8 cellular contexts compared by ENCODE assay signal in genomic region chr20:62623488-62624324, GRCh38. TPM values are rescaled to one million over a fixed set of nuclear protein-coding genes. Genes with fewer than 3 reads are reported as not detected.
A peak's percentile ranks its signal among the peaks of the same experiment; 100 is the strongest.
DNase-seq lines count a peak whose midpoint lies in the region; ATAC-seq lines count a peak whose summit lies in the region.

No MANE protein-coding gene starts in this region.

- POLR2A ChIA-PET in activated CD4-positive, alpha-beta T cell treated with anti-CD3 and anti-CD28 coated beads, Interleukin-2, amount 10 ng/mL, durations not matched to agents 7 days and 5 days (lab: Charles Lee) = interaction anchor here (1.0 to 1.4 kb wide), 3 partner anchors 19 to 170 kb away, joined by 5 read pairs; partner anchors contain the start of gene SLCO4A1

- CTCF ChIA-PET in activated CD4-positive, alpha-beta T cell treated with anti-CD3 and anti-CD28 coated beads, Interleukin-2, amount 10 ng/mL, durations not matched to agents 7 days and 5 days (lab: Charles Lee) = interaction anchor here (0.6 to 4.0 kb wide), 9 partner anchors 10 to 191 kb away, joined by 3 to 13 read pairs (median 3); no protein-coding TSS in a partner anchor

- ATAC-seq in HG02884 (IDR thresholded peaks at IDR 0.05; ENCODE audit: unreplicated experiment) (peak; percentile 84), memory B cell (ENCODE audit: low read depth) (peak; percentile 85)

- peak overlapping the region; percentile 95 for H3K27ac Mint-ChIP-seq in activated CD4-positive, alpha-beta T cell treated with anti-CD3 and anti-CD28 coated beads, Interleukin-2, amount 10 ng/mL, durations not matched to agents 7 days and 5 days
- H3K27ac Mint-ChIP-seq in memory B cell = peak overlapping the region; percentile 93

- DNase-seq in SIG-M5 treated with dmso at 0.1 percent for 504 hours (lab: John Stamatoyannopoulos, UW; ENCODE audit: unreplicated experiment) = peak; percentile 94
- DNase-seq in SIG-M5 (lab: John Stamatoyannopoulos, UW) = no peak
- peak; percentile 96 for DNase-seq in NCI-H226
- DNase-seq in activated CD4-positive, alpha-beta T cell treated with anti-CD3 and anti-CD28 coated beads, Interleukin-2, amount 10 ng/mL, durations not matched to agents 7 days and 5 days = peak; percentile 92
- peak; percentile 93 for DNase-seq in dermis blood vessel endothelial cell
- DNase-seq in memory B cell (ENCODE audit: low spot score in 2 of 2) = peak; percentile 80 to 85
- peak; percentile 87 to 90 for DNase-seq in stimulated activated CD8-positive, alpha-beta memory T cell treated with anti-CD3 and anti-CD28 coated beads, Interleukin-15, amount 100 ng/mL, for 48 hours (ENCODE audit: low read depth in 2 of 2)

- no peaks in the 10 kb centered on the region for H3K9me3 Mint-ChIP-seq in activated CD4-positive, alpha-beta T cell treated with anti-CD3 and anti-CD28 coated beads, Interleukin-2, amount 10 ng/mL, durations not matched to agents 7 days and 5 days
- H3K9me3 Mint-ChIP-seq in memory B cell = no peaks in the 10 kb centered on the region

- no peaks in the 10 kb centered on the region for H3K36me3 Mint-ChIP-seq in activated CD4-positive, alpha-beta T cell treated with anti-CD3 and anti-CD28 coated beads, Interleukin-2, amount 10 ng/mL, durations not matched to agents 7 days and 5 days (ENCODE audit: low read depth)
- H3K36me3 Mint-ChIP-seq in memory B cell = no peaks in the 10 kb centered on the region

- H3K27me3 Mint-ChIP-seq in activated CD4-positive, alpha-beta T cell treated with anti-CD3 and anti-CD28 coated beads, Interleukin-2, amount 10 ng/mL, durations not matched to agents 7 days and 5 days = no peaks in the 10 kb centered on the region
- no peaks in the 10 kb centered on the region for H3K27me3 Mint-ChIP-seq in memory B cell

- peak overlapping the region; percentile 67 for H3K4me3 Mint-ChIP-seq in activated CD4-positive, alpha-beta T cell treated with anti-CD3 and anti-CD28 coated beads, Interleukin-2, amount 10 ng/mL, durations not matched to agents 7 days and 5 days
- peak overlapping the region; percentile 82 for H3K4me3 Mint-ChIP-seq in memory B cell

- peaks cover 38% of the 10 kb centered on the region for H3K4me1 Mint-ChIP-seq in activated CD4-positive, alpha-beta T cell treated with anti-CD3 and anti-CD28 coated beads, Interleukin-2, amount 10 ng/mL, durations not matched to agents 7 days and 5 days
- peaks cover 26% of the 10 kb centered on the region for H3K4me1 Mint-ChIP-seq in memory B cell

RNA-seq across cellular contexts. Expression of gene SLCO4A1, which starts 18.6 kb away (rescaled TPM):
- 10 to 100 TPM; 54.2 to 55.2 TPM for total RNA-seq in activated CD4-positive, alpha-beta T cell treated with anti-CD3 and anti-CD28 coated beads, Interleukin-2, amount 10 ng/mL, durations not matched to agents 7 days and 5 days
- total RNA-seq in dermis blood vessel endothelial cell = 3.7 and 4.8 TPM in 2 replicates
